ENCODE assay signal across 10 cellular contexts in genomic region chr2:9769171-9770005, GRCh38.
DNase-seq lines count a peak whose midpoint lies in the region; ATAC-seq lines count a peak whose summit lies in the region.
"Had no signal": no experiment of that assay in that cellular context is flagged by ENCODE, and none has a peak within 500 bp of the region (broad histone marks: within the 10 kb centered on the region; RNA-seq: fewer than 3 reads in every experiment).

No MANE protein-coding gene starts in this region.

- intact Hi-C loops in dendritic cell treated with granulocyte-macrophage colony-stimulating factor and Interleukin-4, amounts not matched to agents 40 ng/mL and 50 ng/mL, for 4 days (cut with micrococcal nuclease) = no loop called here
- intact Hi-C loops in left cardiac atrium (cut with DNase I) = no loop called here

- no peaks in the 10 kb centered on the region for H3K9me3 ChIP-seq in T-helper 17 cell (ENCODE audit: control insufficient read depth, low read length, poor library complexity, severe bottlenecking)

- ATAC-seq in stimulated activated memory B cell treated with anti-CD40 and anti-IgM and Interleukin-4, amounts not matched to agents 10 μg/mL and 1 μg/mL and 100 μg/mL, for 72 hours = peak; percentile 44
- no peak for ATAC-seq in left cardiac atrium
- ATAC-seq in T-helper 17 cell = no peak

- peaks cover 38% of the 10 kb centered on the region for H3K27me3 Mint-ChIP-seq in dendritic cell treated with granulocyte-macrophage colony-stimulating factor and Interleukin-4, amounts not matched to agents 40 ng/mL and 50 ng/mL, for 4 days
- peaks cover 68% of the 10 kb centered on the region for H3K27me3 Mint-ChIP-seq in stimulated activated memory B cell treated with anti-CD40 and anti-IgM and Interleukin-4, amounts not matched to agents 10 μg/mL and 1 μg/mL and 100 μg/mL, for 72 hours
- H3K27me3 Mint-ChIP-seq in T-helper 17 cell = no peaks in the 10 kb centered on the region
- H3K27me3 Mint-ChIP-seq: central memory CD8-positive, alpha-beta T cell had no signal

- no peaks in the 10 kb centered on the region for H3K36me3 Mint-ChIP-seq in dendritic cell treated with granulocyte-macrophage colony-stimulating factor and Interleukin-4, amounts not matched to agents 40 ng/mL and 50 ng/mL, for 4 days (ENCODE audit: low read depth)
- no peaks in the 10 kb centered on the region for H3K36me3 Mint-ChIP-seq in stimulated activated memory B cell treated with anti-CD40 and anti-IgM and Interleukin-4, amounts not matched to agents 10 μg/mL and 1 μg/mL and 100 μg/mL, for 72 hours
- H3K36me3 Mint-ChIP-seq in T-helper 17 cell (ENCODE audit: low read depth) = no peaks in the 10 kb centered on the region

- peak overlapping the region; percentile 26 for H3K27ac Mint-ChIP-seq in dendritic cell treated with granulocyte-macrophage colony-stimulating factor and Interleukin-4, amounts not matched to agents 40 ng/mL and 50 ng/mL, for 4 days
- H3K27ac Mint-ChIP-seq in stimulated activated memory B cell treated with anti-CD40 and anti-IgM and Interleukin-4, amounts not matched to agents 10 μg/mL and 1 μg/mL and 100 μg/mL, for 72 hours = peak overlapping the region; percentile 68
- no peak overlapping the region for H3K27ac Mint-ChIP-seq in T-helper 17 cell

- peaks cover 56% of the 10 kb centered on the region for H3K4me1 Mint-ChIP-seq in dendritic cell treated with granulocyte-macrophage colony-stimulating factor and Interleukin-4, amounts not matched to agents 40 ng/mL and 50 ng/mL, for 4 days (ENCODE audit: low read depth)
- peaks cover 44% of the 10 kb centered on the region for H3K4me1 Mint-ChIP-seq in stimulated activated memory B cell treated with anti-CD40 and anti-IgM and Interleukin-4, amounts not matched to agents 10 μg/mL and 1 μg/mL and 100 μg/mL, for 72 hours
- peaks cover 30% of the 10 kb centered on the region for H3K4me1 Mint-ChIP-seq in T-helper 17 cell

- peak; percentile 74 for DNase-seq in activated effector memory CD4-positive, alpha-beta T cell treated with anti-CD3 and anti-CD28 coated beads, Interleukin-2, amount 50 U/mL, for 16 hours
- DNase-seq in activated effector memory CD4-positive, alpha-beta T cell treated with Interleukin-2 at 50 U/mL for 16 hours = no peak
- peak; percentile 83 for DNase-seq in NCI-H2227 (lab: John Stamatoyannopoulos, UW; ENCODE audit: unreplicated experiment)
- DNase-seq in left cardiac atrium = no peak
- DNase-seq in T-helper 17 cell = no peak
- no peak for DNase-seq in T-helper 1 cell
- DNase-seq: kidney had no signal

- H3K9me3 Mint-ChIP-seq in dendritic cell treated with granulocyte-macrophage colony-stimulating factor and Interleukin-4, amounts not matched to agents 40 ng/mL and 50 ng/mL, for 4 days = no peaks in the 10 kb centered on the region
- H3K9me3 Mint-ChIP-seq in stimulated activated memory B cell treated with anti-CD40 and anti-IgM and Interleukin-4, amounts not matched to agents 10 μg/mL and 1 μg/mL and 100 μg/mL, for 72 hours = no peaks in the 10 kb centered on the region
- H3K9me3 Mint-ChIP-seq: central memory CD8-positive, alpha-beta T cell had no signal

- H3K4me3 Mint-ChIP-seq in dendritic cell treated with granulocyte-macrophage colony-stimulating factor and Interleukin-4, amounts not matched to agents 40 ng/mL and 50 ng/mL, for 4 days = no peak overlapping the region
- H3K4me3 Mint-ChIP-seq in stimulated activated memory B cell treated with anti-CD40 and anti-IgM and Interleukin-4, amounts not matched to agents 10 μg/mL and 1 μg/mL and 100 μg/mL, for 72 hours = no peak overlapping the region
- no peak overlapping the region for H3K4me3 Mint-ChIP-seq in T-helper 17 cell
- H3K4me3 Mint-ChIP-seq: central memory CD8-positive, alpha-beta T cell had no signal

Comparison
In these comparisons a context has a peak if more than half of its experiments do, and no peak if none do; other contexts are left out.
1. DNase-seq: peak in activated effector memory CD4-positive, alpha-beta T cell treated with anti-CD3 and anti-CD28 coated beads, Interleukin-2, amount 50 U/mL, for 16 hours (single experiment) and NCI-H2227 (single experiment); none in activated effector memory CD4-positive, alpha-beta T cell treated with Interleukin-2 at 50 U/mL for 16 hours (single experiment), left cardiac atrium (single experiment), T-helper 17 cell (0 of 3) and T-helper 1 cell (0 of 5).